In genomic region chr6:142746524-142746923, GRCh38 we compare ENCODE assay signal across 8 cellular contexts.
A peak's percentile ranks its signal among the peaks of the same experiment; 100 is the strongest.
DNase-seq lines count a peak whose midpoint lies in the region; ATAC-seq and TF ChIP-seq lines count a peak whose summit lies in the region.

No MANE protein-coding gene starts in this region.

- no peak overlapping the region for H3K27ac Mint-ChIP-seq in MCF 10A (ENCODE audit: low read depth, unreplicated experiment)
- no peak overlapping the region for H3K27ac Mint-ChIP-seq in activated CD4-positive, alpha-beta memory T cell treated with anti-CD3 and anti-CD28 coated beads, Interleukin-2, amount 10 ng/mL, durations not matched to agents 7 days and 5 days

- BruUV-seq in MCF 10A (replicated peaks; lab: Mats Ljungman, UMichigan) = no TSS peak

- no peak overlapping the region for H3K4me3 Mint-ChIP-seq in MCF 10A (ENCODE audit: unreplicated experiment)
- no peak overlapping the region for H3K4me3 Mint-ChIP-seq in activated CD4-positive, alpha-beta memory T cell treated with anti-CD3 and anti-CD28 coated beads, Interleukin-2, amount 10 ng/mL, durations not matched to agents 7 days and 5 days

- no peaks in the 10 kb centered on the region for H3K4me1 ChIP-seq in breast epithelium
- H3K4me1 ChIP-seq in left ventricle myocardium inferior = no peaks in the 10 kb centered on the region

- peaks cover 6% of the 10 kb centered on the region for H3K4me1 Mint-ChIP-seq in MCF 10A (ENCODE audit: insufficient read depth, unreplicated experiment)
- no peaks in the 10 kb centered on the region for H3K4me1 Mint-ChIP-seq in activated CD4-positive, alpha-beta memory T cell treated with anti-CD3 and anti-CD28 coated beads, Interleukin-2, amount 10 ng/mL, durations not matched to agents 7 days and 5 days

- ATAC-seq in HG03442 (IDR thresholded peaks at IDR 0.05; ENCODE audit: unreplicated experiment) (peak; percentile 64), HG03457 (IDR thresholded peaks at IDR 0.05; ENCODE audit: unreplicated experiment) (no peak), HG02840 (IDR thresholded peaks at IDR 0.05; ENCODE audit: low FRiP score, unreplicated experiment) (no peak)

- H3K36me3 Mint-ChIP-seq in MCF 10A (ENCODE audit: insufficient read depth, unreplicated experiment) = no peaks in the 10 kb centered on the region
- no peaks in the 10 kb centered on the region for H3K36me3 Mint-ChIP-seq in activated CD4-positive, alpha-beta memory T cell treated with anti-CD3 and anti-CD28 coated beads, Interleukin-2, amount 10 ng/mL, durations not matched to agents 7 days and 5 days (ENCODE audit: low read depth)

- intact Hi-C loops in MCF 10A (cut with micrococcal nuclease) (loop anchor here (1.0 kb wide), 1 partner anchor 681 kb away; no protein-coding TSS in a partner anchor), breast epithelium (cut with DNase I; ENCODE audit: low total_unique reads) (loop anchor here (10.0 kb wide), 1 partner anchor 1468 kb away; no protein-coding TSS in a partner anchor), left ventricle myocardium inferior (cut with micrococcal nuclease) (no loop called here)

- no peaks in the 10 kb centered on the region for H3K36me3 ChIP-seq in breast epithelium
- no peaks in the 10 kb centered on the region for H3K36me3 ChIP-seq in left ventricle myocardium inferior

- POLR2A ChIA-PET in MCF 10A (lab: Yijun Ruan, JAX) = interaction anchor here (1.3 kb wide), 1 partner anchor 138 kb away, joined by 3 read pairs; no protein-coding TSS in a partner anchor
- POLR2A ChIA-PET in activated CD4-positive, alpha-beta memory T cell treated with anti-CD3 and anti-CD28 coated beads, Interleukin-2, amount 10 ng/mL, durations not matched to agents 7 days and 5 days (lab: Charles Lee) = no interaction called here

- no peak for TF ChIP-seq POLR2A in breast epithelium (IDR thresholded peaks at IDR 0.05)

- H3K4me3 ChIP-seq in breast epithelium (no peak overlapping the region), left ventricle myocardium inferior (no peak overlapping the region)

- H3K27ac ChIP-seq in breast epithelium (no peak overlapping the region), left ventricle myocardium inferior (replicated peaks) (no peak overlapping the region)

- H3K27me3 ChIP-seq in breast epithelium (no peaks in the 10 kb centered on the region), left ventricle myocardium inferior (ENCODE audit: low read depth) (no peaks in the 10 kb centered on the region)

- CTCF ChIA-PET in MCF 10A (lab: Yijun Ruan, JAX) = no interaction called here
- CTCF ChIA-PET in activated CD4-positive, alpha-beta memory T cell treated with anti-CD3 and anti-CD28 coated beads, Interleukin-2, amount 10 ng/mL, durations not matched to agents 7 days and 5 days (lab: Charles Lee) = interaction anchor here (0.5 to 1.8 kb wide), 8 partner anchors 9 to 1257 kb away, joined by 3 to 4 read pairs (median 3); no protein-coding TSS in a partner anchor

- H3K9me3 ChIP-seq in breast epithelium (no peaks in the 10 kb centered on the region), left ventricle myocardium inferior (replicated peaks) (no peaks in the 10 kb centered on the region)

- TF ChIP-seq CTCF in MCF 10A (IDR thresholded peaks at IDR 0.05; ENCODE audit: unreplicated experiment) (peak; percentile 19), breast epithelium (IDR thresholded peaks at IDR 0.05) (no peak), left ventricle myocardium inferior (IDR thresholded peaks at IDR 0.05; ENCODE audit: borderline replicate concordance) (peak; percentile 63)

- H3K9me3 Mint-ChIP-seq in MCF 10A (ENCODE audit: unreplicated experiment) = no peaks in the 10 kb centered on the region
- H3K9me3 Mint-ChIP-seq in activated CD4-positive, alpha-beta memory T cell treated with anti-CD3 and anti-CD28 coated beads, Interleukin-2, amount 10 ng/mL, durations not matched to agents 7 days and 5 days = no peaks in the 10 kb centered on the region

- no peaks in the 10 kb centered on the region for H3K27me3 Mint-ChIP-seq in MCF 10A (ENCODE audit: insufficient read depth, unreplicated experiment)
- H3K27me3 Mint-ChIP-seq in activated CD4-positive, alpha-beta memory T cell treated with anti-CD3 and anti-CD28 coated beads, Interleukin-2, amount 10 ng/mL, durations not matched to agents 7 days and 5 days = peaks cover 5% of the 10 kb centered on the region

- DNase-seq in MCF 10A (ENCODE audit: unreplicated experiment) (peak; percentile 40), breast epithelium (ENCODE audit: low spot score in 2 of 2) (no peak), left ventricle myocardium inferior (no peak)
- DNase-seq in activated CD4-positive, alpha-beta memory T cell treated with anti-CD3 and anti-CD28 coated beads, Interleukin-2, amount 10 ng/mL, durations not matched to agents 7 days and 5 days = peak; percentile 30
- peak; percentile 6 for DNase-seq in stimulated activated CD8-positive, alpha-beta memory T cell treated with anti-CD3 and anti-CD28 coated beads, Interleukin-4, amount 100 ng/mL, for 24 hours (ENCODE audit: low read depth)

Comparison
In these comparisons a context has a peak if more than half of its experiments do, and no peak if none do; other contexts are left out.
1. DNase-seq: peak in MCF 10A (single experiment), activated CD4-positive, alpha-beta memory T cell treated with anti-CD3 and anti-CD28 coated beads, Interleukin-2, amount 10 ng/mL, durations not matched to agents 7 days and 5 days (single experiment) and stimulated activated CD8-positive, alpha-beta memory T cell treated with anti-CD3 and anti-CD28 coated beads, Interleukin-4, amount 100 ng/mL, for 24 hours (single experiment); none in breast epithelium (0 of 2) and left ventricle myocardium inferior (single experiment).
2. CTCF ChIP-seq: peak in MCF 10A (single experiment) and left ventricle myocardium inferior (single experiment); none in breast epithelium (0 of 3).